Comparison of ENCODE assay signal across 32 cellular contexts in the genomic region with DNA sequence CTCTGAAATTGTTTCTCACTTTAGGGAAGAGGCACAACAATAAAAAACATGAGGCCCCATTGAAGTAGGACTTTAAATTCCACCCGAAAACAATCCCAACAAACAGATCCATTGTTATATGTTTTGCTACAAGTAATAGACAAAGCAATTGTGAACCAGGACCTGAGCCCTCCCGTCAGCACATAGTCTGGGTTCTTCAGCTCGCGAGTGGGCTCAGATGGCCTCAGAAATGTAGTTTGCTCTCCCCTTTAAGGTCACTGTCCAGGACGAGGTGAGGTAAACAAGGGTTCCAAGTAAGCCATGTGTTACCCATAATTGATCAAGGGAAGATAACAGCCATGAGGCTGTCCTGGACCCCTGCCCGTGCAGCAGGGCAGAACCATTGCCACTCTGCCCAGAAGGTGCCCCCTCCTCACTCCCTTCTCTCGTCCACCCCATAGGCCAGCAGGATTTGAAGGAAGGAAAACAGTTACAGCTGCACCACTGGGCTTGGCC.
DNase-seq lines count a peak whose midpoint lies in the region; TF ChIP-seq lines count a peak whose summit lies in the region.
"Had no signal": no experiment of that assay in that cellular context is flagged by ENCODE, and none has a peak within 500 bp of the region (broad histone marks: within the 10 kb centered on the region; RNA-seq: fewer than 3 reads in every experiment).

No MANE protein-coding gene starts in this region.

- DNase-seq in amygdala (lab: John Stamatoyannopoulos, UW) (peak in 36 of 56 donors; percentile 24 to 90 (median 59)), dorsolateral prefrontal cortex (peak in 6 of 10 donors; percentile 42 to 79 (median 60)), neural crest cell (ENCODE audit: low read depth, low spot score) (no peak), epidermal melanocyte (ENCODE audit: insufficient read length, low spot score) (no peak), OCI-M2 (lab: John Stamatoyannopoulos, UW; ENCODE audit: unreplicated experiment) (no peak), CD1c-positive myeloid dendritic cell (ENCODE audit: extremely low spot score) (no peak), cortex of kidney (lab: John Stamatoyannopoulos, UW) (no peak)
- DNase-seq: ACHN; activated CD4-positive, alpha-beta T cell treated with anti-CD3 and anti-CD28 coated beads, Interleukin-2, amount 50 U/mL, for 48 hours; activated CD4-positive, CD25-positive, alpha-beta regulatory T cell; activated CD8-positive, alpha-beta memory T cell treated with anti-CD3 and anti-CD28 coated beads, Interleukin-2, amount 50 U/mL, for 4 hours; activated naive CD4-positive, alpha-beta T cell treated with anti-CD3 and anti-CD28 coated beads, Interleukin-2, amount 10 ng/mL, durations not matched to agents 7 days and 5 days; adrenal gland; BE2C; CD8-positive, alpha-beta memory T cell; DMS 273 treated with DMSO at 0.1 percent for 48 hours; effector CD4-positive, alpha-beta T cell; GOT3; islet precursor cell; left ventricle myocardium superior; NCI-H2107; NCI-H748 treated with DMSO at 0.1 percent for 48 hours; RPMI8226; spleen; stimulated activated CD4-positive, alpha-beta T cell treated with anti-CD3 and anti-CD28 coated beads, Interleukin-2, amount 100 ng/mL, for 24 hours; stimulated activated CD8-positive, alpha-beta memory T cell treated with anti-CD3 and anti-CD28 coated beads, Interleukin-4, amount 100 ng/mL, for 48 hours; thyroid gland had no signal

- H3K36me3 ChIP-seq in skeletal muscle tissue (ENCODE audit: control insufficient read depth in 3 of 3, insufficient read depth in 3 of 3, low read length in 3 of 3) = no peaks in the 10 kb centered on the region
- H3K36me3 ChIP-seq: adrenal gland, BE2C, breast epithelium, spleen, thyroid gland had no signal

- H3K9ac ChIP-seq in skeletal muscle tissue (ENCODE audit: low read depth in 1 of 3, low read length in 3 of 3) = no peak overlapping the region

- intact Hi-C loops in dorsolateral prefrontal cortex (cut with DNase I) = loop anchor here (2.0 to 5.0 kb wide), 3 partner anchors 72 to 160 kb away; partner anchors contain the start of gene QKI (in 1 of the 2)

- H3K36me3 Mint-ChIP-seq in neural crest cell (ENCODE audit: low read depth) = no peaks in the 10 kb centered on the region
- H3K36me3 Mint-ChIP-seq: activated naive CD4-positive, alpha-beta T cell treated with anti-CD3 and anti-CD28 coated beads, Interleukin-2, amount 10 ng/mL, durations not matched to agents 7 days and 5 days had no signal

- H3K9me3 Mint-ChIP-seq in neural crest cell = peaks cover 6% of the 10 kb centered on the region
- H3K9me3 Mint-ChIP-seq: activated naive CD4-positive, alpha-beta T cell treated with anti-CD3 and anti-CD28 coated beads, Interleukin-2, amount 10 ng/mL, durations not matched to agents 7 days and 5 days; activated T-helper 1 cell treated with anti-CD3 and anti-CD28 coated beads, Interleukin-12 subunit alpha, Interleukin-12 subunit beta, Interleukin-2, Interleukin-4 antibody, amounts not matched to agents 30 ng/mL and 10 ng/mL and 1 ng/mL, durations not matched to agents 14 hours and 24 hours and 36 hours; CD8-positive, alpha-beta memory T cell; stimulated activated naive CD8-positive, alpha-beta T cell treated with anti-CD3 and anti-CD28 coated beads, Interleukin-15, Interleukin-2, amounts not matched to agents 100 ng/mL and 50 ng/mL, for 24 hours; T-helper 1 cell treated with Interleukin-12 subunit alpha and Interleukin-12 subunit beta and Interleukin-4 antibody, amounts not matched to agents 30 μg/mL and 1 μg/mL, for 36 hours had no signal

- no peaks in the 10 kb centered on the region for H3K9me3 ChIP-seq in skeletal muscle tissue (ENCODE audit: control insufficient read depth in 3 of 3, low read length in 3 of 3)
- H3K9me3 ChIP-seq: adrenal gland, BE2C, breast epithelium, spleen, thyroid gland had no signal

- no peak overlapping the region for H3K27ac Mint-ChIP-seq in neural crest cell (ENCODE audit: unreplicated experiment)
- H3K27ac Mint-ChIP-seq: activated naive CD4-positive, alpha-beta T cell treated with anti-CD3 and anti-CD28 coated beads, Interleukin-2, amount 10 ng/mL, durations not matched to agents 7 days and 5 days; activated T-helper 1 cell treated with anti-CD3 and anti-CD28 coated beads, Interleukin-12 subunit alpha, Interleukin-12 subunit beta, Interleukin-2, Interleukin-4 antibody, amounts not matched to agents 30 ng/mL and 10 ng/mL and 1 ng/mL, durations not matched to agents 14 hours and 24 hours and 36 hours; CD8-positive, alpha-beta memory T cell; stimulated activated naive CD8-positive, alpha-beta T cell treated with anti-CD3 and anti-CD28 coated beads, Interleukin-15, Interleukin-2, amounts not matched to agents 100 ng/mL and 50 ng/mL, for 24 hours; T-helper 1 cell treated with Interleukin-12 subunit alpha and Interleukin-12 subunit beta and Interleukin-4 antibody, amounts not matched to agents 30 μg/mL and 1 μg/mL, for 36 hours had no signal

- H3K27me3 ChIP-seq in dorsolateral prefrontal cortex (no peaks in the 10 kb centered on the region), skeletal muscle tissue (ENCODE audit: control insufficient read depth in 3 of 3, insufficient read depth in 3 of 3, low read length in 3 of 3) (no peaks in the 10 kb centered on the region)
- H3K27me3 ChIP-seq: adrenal gland, BE2C, breast epithelium, thyroid gland had no signal

- H3K27me3 Mint-ChIP-seq in neural crest cell (ENCODE audit: low read depth) = no peaks in the 10 kb centered on the region

- peaks cover 3 to 9% (median 6%) of the 10 kb centered on the region in 3 donors for H3K4me1 ChIP-seq in skeletal muscle tissue (ENCODE audit: control insufficient read depth in 3 of 3, insufficient read depth in 3 of 3, low read length in 3 of 3)
- H3K4me1 ChIP-seq: adrenal gland, BE2C, breast epithelium, thyroid gland had no signal

- H3K4me3 Mint-ChIP-seq in neural crest cell = peak overlapping the region; percentile 14
- H3K4me3 Mint-ChIP-seq: activated naive CD4-positive, alpha-beta T cell treated with anti-CD3 and anti-CD28 coated beads, Interleukin-2, amount 10 ng/mL, durations not matched to agents 7 days and 5 days; activated T-helper 1 cell treated with anti-CD3 and anti-CD28 coated beads, Interleukin-12 subunit alpha, Interleukin-12 subunit beta, Interleukin-2, Interleukin-4 antibody, amounts not matched to agents 30 ng/mL and 10 ng/mL and 1 ng/mL, durations not matched to agents 14 hours and 24 hours and 36 hours; CD8-positive, alpha-beta memory T cell; stimulated activated naive CD8-positive, alpha-beta T cell treated with anti-CD3 and anti-CD28 coated beads, Interleukin-15, Interleukin-2, amounts not matched to agents 100 ng/mL and 50 ng/mL, for 24 hours; T-helper 1 cell treated with Interleukin-12 subunit alpha and Interleukin-12 subunit beta and Interleukin-4 antibody, amounts not matched to agents 30 μg/mL and 1 μg/mL, for 36 hours had no signal

- peaks cover 28% of the 10 kb centered on the region for H3K4me1 Mint-ChIP-seq in neural crest cell
- H3K4me1 Mint-ChIP-seq: activated naive CD4-positive, alpha-beta T cell treated with anti-CD3 and anti-CD28 coated beads, Interleukin-2, amount 10 ng/mL, durations not matched to agents 7 days and 5 days; CD8-positive, alpha-beta memory T cell had no signal

- H3K27ac ChIP-seq in dorsolateral prefrontal cortex (peak overlapping the region; percentile 20 to 100 (median 98)), skeletal muscle tissue (ENCODE audit: low read depth, low read length) (peak overlapping the region; percentile 61)
- H3K27ac ChIP-seq: adrenal gland, breast epithelium, spleen, thyroid gland had no signal

- TF ChIP-seq CTCF in dorsolateral prefrontal cortex (IDR thresholded peaks at IDR 0.05 in 54 of 56, conservative IDR thresholded peaks at IDR 0.05 in 2 of 56; ENCODE audit: low read depth in 1 of 56, partially characterized antibody in 56 of 56) (peak in 2 of 56 donors; percentile 4), neural crest cell (conservative IDR thresholded peaks at IDR 0.05) (no peak)

- H3K4me3 ChIP-seq in dorsolateral prefrontal cortex (peak overlapping the region in 1 of 59 donors; percentile 11), skeletal muscle tissue (ENCODE audit: low read length in 3 of 3) (no peak overlapping the region)
- H3K4me3 ChIP-seq: adrenal gland, breast epithelium, spleen, thyroid gland had no signal

Comparison
In these comparisons a context has a peak if more than half of its experiments do, and no peak if none do; other contexts are left out.
1. DNase-seq: peak in amygdala (36 of 56) and dorsolateral prefrontal cortex (6 of 10); none in neural crest cell (single experiment), epidermal melanocyte (single experiment), OCI-M2 (single experiment), CD1c-positive myeloid dendritic cell (single experiment) and cortex of kidney (single experiment).